8 cellular contexts compared by ENCODE assay signal in genomic region chr3:12993022-12993622, GRCh38.
DNase-seq lines count a peak whose midpoint lies in the region; TF ChIP-seq lines count a peak whose summit lies in the region.

No MANE protein-coding gene starts in this region.

- H3K9me3 ChIP-seq in thyroid gland, result no peaks in the 10 kb centered on the region

- peaks cover 4 to 11% of the 10 kb centered on the region in 2 donors for H3K4me1 ChIP-seq in thyroid gland

- no peaks in the 10 kb centered on the region for H3K36me3 ChIP-seq in thyroid gland

- WGBS in thyroid gland, 2 donors, result 5 to 20% methylated on average over 1 to 8 of the region's 27 CpGs

- intact Hi-C loops in thyroid gland (cut with DNase I), result no loop called here

- no peaks in the 10 kb centered on the region for H3K27me3 ChIP-seq in thyroid gland

- TF ChIP-seq CTCF in astrocyte of the cerebellum (IDR thresholded peaks at IDR 0.05; ENCODE audit: low read depth, low read length, missing control alignments) (no peak), thyroid gland (IDR thresholded peaks at IDR 0.05) (no peak)

- in situ Hi-C loops in astrocyte of the cerebellum (cut with HindIII; ENCODE audit: low sequenced_read_pairs), result no loop called here

- TF ChIP-seq POLR2A in thyroid gland (IDR thresholded peaks at IDR 0.05), result no peak

- H3K4me3 ChIP-seq in astrocyte of the cerebellum (ENCODE audit: low read depth, low read length), result peak overlapping the region; percentile 44
- H3K4me3 ChIP-seq in thyroid gland (replicated peaks in 1 of 3), result peak overlapping the region; percentile 55 to 74 (median 73)

- peak overlapping the region; percentile 47 to 78 (median 50) for H3K27ac ChIP-seq in thyroid gland

- DNase-seq in NCI-H82 (lab: John Stamatoyannopoulos, UW) (peak; percentile 45), NCI-H82 treated with DMSO at 0.1 percent for 48 hours (lab: John Stamatoyannopoulos, UW; ENCODE audit: unreplicated experiment) (no peak), astrocyte of the cerebellum (ENCODE audit: low read depth) (no peak), kidney tubule cell (ENCODE audit: low spot score) (peak; percentile 25), thyroid gland (peak; percentile 48 to 68), NCI-H510A treated with DMSO at 0.1 percent for 48 hours (lab: John Stamatoyannopoulos, UW) (no peak), NCI-H524 (lab: John Stamatoyannopoulos, UW) (no peak), germinal center (ENCODE audit: low spot score) (no peak)

Comparison
In these comparisons a context has a peak if more than half of its experiments do, and no peak if none do; other contexts are left out.
1. DNase-seq: peak in NCI-H82 (single experiment), kidney tubule cell (single experiment) and thyroid gland (2 of 2); none in NCI-H82 treated with DMSO at 0.1 percent for 48 hours (single experiment), astrocyte of the cerebellum (single experiment), NCI-H510A treated with DMSO at 0.1 percent for 48 hours (single experiment), NCI-H524 (0 of 2) and germinal center (single experiment).